ENCODE assay signal across 8 cellular contexts in genomic region chr11:2885676-2886081, GRCh38. TPM values are rescaled to one million over a fixed set of nuclear protein-coding genes. Genes with fewer than 3 reads are reported as not detected.
DNase-seq lines count a peak whose midpoint lies in the region; ATAC-seq and TF ChIP-seq lines count a peak whose summit lies in the region.

Gene CDKN1C, minus strand, starts transcription at chr11:2885775. Its CDS starts 319 bp downstream, at chr11:2885456.

- H3K4me3 Mint-ChIP-seq in activated T-cell treated with anti-CD3 and anti-CD28 coated beads, Interleukin-2, amount 50 U/mL, for 4 hours: peak within 1 kb of the TSS; percentile 84

- H3K4me3 ChIP-seq in BJ (ENCODE audit: low read depth, low read length) (peak within 1 kb of the TSS; percentile 60), NT2/D1 (ENCODE audit: insufficient read length, low read depth) (peak within 1 kb of the TSS; percentile 99), muscle layer of duodenum (ENCODE audit: low read depth in 1 of 2, low read length in 2 of 2) (peak within 1 kb of the TSS; percentile 61 to 88)

- H3K27me3 Mint-ChIP-seq in activated T-cell treated with anti-CD3 and anti-CD28 coated beads, Interleukin-2, amount 50 U/mL, for 4 hours (ENCODE audit: low read depth): peaks cover 8% of the 10 kb centered on the region

- H3K27ac ChIP-seq in muscle layer of duodenum (ENCODE audit: low read length): no peak within 1 kb of the TSS

- peaks cover 38% of the 10 kb centered on the region for H3K4me1 ChIP-seq in NT2/D1 (ENCODE audit: insufficient read depth, insufficient read length)
- peaks cover 0 to 35% of the 10 kb centered on the region in 2 donors for H3K4me1 ChIP-seq in muscle layer of duodenum (ENCODE audit: control insufficient read depth in 1 of 2, insufficient read depth in 2 of 2, low read length in 2 of 2)

- peak within 1 kb of the TSS; percentile 94 for H3K9ac ChIP-seq in NT2/D1 (ENCODE audit: insufficient read length, low read depth)

- peaks cover 9% of the 10 kb centered on the region for H3K4me1 Mint-ChIP-seq in activated T-cell treated with anti-CD3 and anti-CD28 coated beads, Interleukin-2, amount 50 U/mL, for 4 hours (ENCODE audit: low read depth)

- H3K9me3 ChIP-seq in NT2/D1 (ENCODE audit: insufficient read depth, low read length) (no peaks in the 10 kb centered on the region), muscle layer of duodenum (ENCODE audit: control insufficient read depth in 1 of 2, low read length in 2 of 2) (no peaks in the 10 kb centered on the region)

- CTCF ChIA-PET in BJ (lab: Yijun Ruan, JAX): interaction anchor here (1.0 to 20.3 kb wide), 3 partner anchors 60 to 353 kb away, joined by 3 to 772 read pairs (median 4); no protein-coding TSS in a partner anchor

- no peak for TF ChIP-seq CTCF in BJ (IDR thresholded peaks at IDR 0.05; ENCODE audit: insufficient read depth, low read depth, low read length)

- H3K9me3 Mint-ChIP-seq in activated T-cell treated with anti-CD3 and anti-CD28 coated beads, Interleukin-2, amount 50 U/mL, for 4 hours: no peaks in the 10 kb centered on the region

- POLR2A ChIA-PET in BJ (lab: Charles Lee): no interaction called here

- DNase-seq in BJ (ENCODE audit: low read depth) (no peak), NT2/D1 (ENCODE audit: low read depth, low spot score) (no peak)
- DNase-seq in activated T-cell treated with anti-CD3 and anti-CD28 coated beads, Interleukin-2, amount 50 U/mL, for 4 hours: peak; percentile 77
- peak; percentile 46 for DNase-seq in stimulated activated CD8-positive, alpha-beta memory T cell treated with anti-CD3 and anti-CD28 coated beads, Interleukin-7, amount 100 ng/mL, for 24 hours (ENCODE audit: low read depth)

- ATAC-seq in GM19397 (IDR thresholded peaks at IDR 0.05; ENCODE audit: unreplicated experiment): peak; percentile 75
- peak; percentile 74 for ATAC-seq in HG03521 (IDR thresholded peaks at IDR 0.05; ENCODE audit: unreplicated experiment)
- peak; percentile 85 to 87 for ATAC-seq in activated T-cell treated with anti-CD3 and anti-CD28 coated beads, Interleukin-2, amount 50 U/mL, for 4 hours
- ATAC-seq in esophagus mucosa: peak; percentile 82

- H3K36me3 Mint-ChIP-seq in activated T-cell treated with anti-CD3 and anti-CD28 coated beads, Interleukin-2, amount 50 U/mL, for 4 hours (ENCODE audit: insufficient read depth): no peaks in the 10 kb centered on the region

- no peaks in the 10 kb centered on the region for H3K36me3 ChIP-seq in BJ (ENCODE audit: control insufficient read depth, insufficient read depth, low read length)
- H3K36me3 ChIP-seq in NT2/D1 (ENCODE audit: insufficient read depth, insufficient read length, low read length): peaks cover 8% of the 10 kb centered on the region
- H3K36me3 ChIP-seq in muscle layer of duodenum (ENCODE audit: control insufficient read depth in 1 of 2, insufficient read depth in 2 of 2, low read length in 2 of 2): no peaks in the 10 kb centered on the region

- H3K27me3 ChIP-seq in BJ (ENCODE audit: control insufficient read depth, insufficient read depth, low read length): no peaks in the 10 kb centered on the region; the same call in 1 of the 2 replicates
- peaks cover 64% of the 10 kb centered on the region for H3K27me3 ChIP-seq in NT2/D1 (ENCODE audit: insufficient read depth, insufficient read length)
- H3K27me3 ChIP-seq in muscle layer of duodenum (ENCODE audit: low read depth, low read length): no peaks in the 10 kb centered on the region

RNA-seq across cellular contexts. Expression of gene CDKN1C, which starts in this region (rescaled TPM):
- polyA plus RNA-seq in BJ (2011; rRNA removed): 2.1 and 2.5 TPM in 2 replicates
- 0.33 and 0.41 TPM in 2 replicates for polyA minus RNA-seq in BJ (2011; rRNA and poly(A)+ RNA removed)
- total RNA-seq in activated T-cell treated with anti-CD3 and anti-CD28 coated beads, Interleukin-2, amount 50 U/mL, for 4 hours: 1 to 10 TPM in 1 of 3 donors, under 1 TPM in 2; 0.71 to 1.0 (median 0.76) TPM
- 3.5 TPM for total RNA-seq in esophagus mucosa

Comparison
In these comparisons a context has a peak if more than half of its experiments do, and no peak if none do; other contexts are left out.
1. DNase-seq: peak in activated T-cell treated with anti-CD3 and anti-CD28 coated beads, Interleukin-2, amount 50 U/mL, for 4 hours (single experiment) and stimulated activated CD8-positive, alpha-beta memory T cell treated with anti-CD3 and anti-CD28 coated beads, Interleukin-7, amount 100 ng/mL, for 24 hours (single experiment); none in BJ (single experiment) and NT2/D1 (single experiment).
2. Peak in every context shown above with its lines, with median percentiles within 50 percentile points of each other: H3K4me3 ChIP-seq and ATAC-seq.